ENCODE assay signal across 8 cellular contexts in genomic region chr6:107114872-107115694, GRCh38.
A peak's percentile ranks its signal among the peaks of the same experiment; 100 is the strongest.
DNase-seq lines count a peak whose midpoint lies in the region; ATAC-seq, FAIRE-seq and TF ChIP-seq lines count a peak whose summit lies in the region.

Gene BEND3, minus strand, starts transcription at chr6:107115515. Its CDS starts 16,230 bp downstream, at chr6:107099285.

- H3K27me3 ChIP-seq in brain microvascular endothelial cell (replicated peaks): no peaks in the 10 kb centered on the region

- H3K4me3 ChIP-seq in AG09309 (ENCODE audit: control insufficient read depth, low read depth, low read length): peak within 1 kb of the TSS; percentile 61
- H3K4me3 ChIP-seq in brain microvascular endothelial cell (ENCODE audit: low read depth, low read length): peak within 1 kb of the TSS; percentile 62

- peak; percentile 29 for ATAC-seq in HG03432 (IDR thresholded peaks at IDR 0.05; ENCODE audit: unreplicated experiment)

- no peaks in the 10 kb centered on the region for H3K36me3 ChIP-seq in brain microvascular endothelial cell (replicated peaks)

- DNase-seq in AG09309 (ENCODE audit: low read depth) (no peak), GM19239 (ENCODE audit: insufficient read length, low spot score) (peak; percentile 53), T-helper 2 cell (peak in 3 of 5 experiments; percentile 21 to 62 (median 22)), brain microvascular endothelial cell (no peak), iris pigment epithelial cell (ENCODE audit: low read depth) (peak; percentile 16), COLO829 (ENCODE audit: low spot score) (no peak)
- peak; percentile 55 for DNase-seq in stimulated activated CD4-positive, alpha-beta T cell treated with anti-CD3 and anti-CD28 coated beads, Interleukin-15, amount 100 ng/mL, for 24 hours

- TF ChIP-seq CTCF in AG09309 (IDR thresholded peaks at IDR 0.05; ENCODE audit: control insufficient read depth, insufficient read depth, low read depth, low read length, missing control alignments) (no peak), brain microvascular endothelial cell (IDR thresholded peaks at IDR 0.05; ENCODE audit: low read depth, low read length, missing control alignments) (no peak)

- H3K27ac ChIP-seq in brain microvascular endothelial cell: no peak within 1 kb of the TSS

- in situ Hi-C loops in brain microvascular endothelial cell (cut with HindIII; ENCODE audit: low pct_ligation_motif_present, low sequenced_read_pairs): no loop called here

- no peak for FAIRE-seq in GM19239 (lab: Jason Lieb, UNC)

Comparison
In these comparisons a context has a peak if more than half of its experiments do, and no peak if none do; other contexts are left out.
1. DNase-seq: peak in GM19239 (single experiment), T-helper 2 cell (3 of 5), iris pigment epithelial cell (single experiment) and stimulated activated CD4-positive, alpha-beta T cell treated with anti-CD3 and anti-CD28 coated beads, Interleukin-15, amount 100 ng/mL, for 24 hours (single experiment); none in AG09309 (single experiment), brain microvascular endothelial cell (single experiment) and COLO829 (single experiment).